ENCODE assay signal across 1 cellular context in genomic region chr6:30583921-30584320, GRCh38.
TF ChIP-seq lines count a peak whose summit lies in the region.

No MANE protein-coding gene starts in this region.

TF ChIP-seq in HepG2, 621 proteins besides CTCF, POLR2A, EP300 and RAD21:
- TF ChIP-seq ZNF629 (CRISPR knock-in tag; conservative IDR thresholded peaks at IDR 0.05) (no peak), YY1 (IDR thresholded peaks at IDR 0.05; ENCODE audit: insufficient read depth, insufficient replicate concordance, low read depth, low read length) (no peak), ZSCAN20 (CRISPR knock-in tag; IDR thresholded peaks at IDR 0.05; ENCODE audit: borderline replicate concordance) (no peak), POLR2G (IDR thresholded peaks at IDR 0.05; ENCODE audit: low read depth, low read length) (peak; percentile 38; the same call in 1 of the 2 replicates)
- TF ChIP-seq, protein P1, sequence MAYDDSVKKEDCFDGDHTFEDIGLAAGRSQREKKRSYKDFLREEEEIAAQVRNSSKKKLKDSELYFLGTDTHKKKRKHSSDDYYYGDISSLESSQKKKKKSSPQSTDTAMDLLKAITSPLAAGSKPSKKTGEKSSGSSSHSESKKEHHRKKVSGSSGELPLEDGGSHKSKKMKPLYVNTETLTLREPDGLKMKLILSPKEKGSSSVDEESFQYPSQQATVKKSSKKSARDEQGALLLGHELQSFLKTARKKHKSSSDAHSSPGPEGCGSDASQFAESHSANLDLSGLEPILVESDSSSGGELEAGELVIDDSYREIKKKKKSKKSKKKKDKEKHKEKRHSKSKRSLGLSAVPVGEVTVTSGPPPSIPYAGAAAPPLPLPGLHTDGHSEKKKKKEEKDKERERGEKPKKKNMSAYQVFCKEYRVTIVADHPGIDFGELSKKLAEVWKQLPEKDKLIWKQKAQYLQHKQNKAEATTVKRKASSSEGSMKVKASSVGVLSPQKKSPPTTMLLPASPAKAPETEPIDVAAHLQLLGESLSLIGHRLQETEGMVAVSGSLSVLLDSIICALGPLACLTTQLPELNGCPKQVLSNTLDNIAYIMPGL (CRISPR knock-in tag; IDR thresholded peaks at IDR 0.05; ENCODE audit: borderline replicate concordance in 1 of 2, low read depth in 1 of 2), result no peak
